In genomic region chr1:39737546-39738169, GRCh38 we compare ENCODE assay signal across 1 cellular context.
TF ChIP-seq lines count a peak whose summit lies in the region.

No MANE protein-coding gene starts in this region.

TF ChIP-seq in GM12878, 131 proteins besides CTCF, POLR2A, EP300 and RAD21:
- TF ChIP-seq NFXL1 (IDR thresholded peaks at IDR 0.05; ENCODE audit: borderline replicate concordance), result no peak
- TF ChIP-seq RUNX3 (IDR thresholded peaks at IDR 0.05; ENCODE audit: low read length), result peak; percentile 9; the same call in 1 of the 2 replicates
- no peak for TF ChIP-seq SIX5 (IDR thresholded peaks at IDR 0.05; ENCODE audit: low read depth, low read length, severe bottlenecking)
- no peak for TF ChIP-seq USF1 (IDR thresholded peaks at IDR 0.05; ENCODE audit: borderline replicate concordance, extremely low read length, insufficient read depth, low read depth, low read length)
- no peak for TF ChIP-seq FOXK2 (IDR thresholded peaks at IDR 0.05)
- no peak for TF ChIP-seq BHLHE40 (IDR thresholded peaks at IDR 0.05; ENCODE audit: borderline replicate concordance in 1 of 2, low read depth in 2 of 2, low read length in 1 of 2)
- no peak for TF ChIP-seq ZBTB4 (CRISPR knock-in tag; IDR thresholded peaks at IDR 0.05)
- TF ChIP-seq PML (IDR thresholded peaks at IDR 0.05; ENCODE audit: low read length), result 0 out of 2 replicates have a peak, but pooled peaks have one; percentile 5
- no peak for TF ChIP-seq SIN3A (IDR thresholded peaks at IDR 0.05; ENCODE audit: low read depth, low read length)
TF ChIP-seq in GM12878: peak in this region for 2.
